8 cellular contexts compared by ENCODE assay signal in the genomic region with DNA sequence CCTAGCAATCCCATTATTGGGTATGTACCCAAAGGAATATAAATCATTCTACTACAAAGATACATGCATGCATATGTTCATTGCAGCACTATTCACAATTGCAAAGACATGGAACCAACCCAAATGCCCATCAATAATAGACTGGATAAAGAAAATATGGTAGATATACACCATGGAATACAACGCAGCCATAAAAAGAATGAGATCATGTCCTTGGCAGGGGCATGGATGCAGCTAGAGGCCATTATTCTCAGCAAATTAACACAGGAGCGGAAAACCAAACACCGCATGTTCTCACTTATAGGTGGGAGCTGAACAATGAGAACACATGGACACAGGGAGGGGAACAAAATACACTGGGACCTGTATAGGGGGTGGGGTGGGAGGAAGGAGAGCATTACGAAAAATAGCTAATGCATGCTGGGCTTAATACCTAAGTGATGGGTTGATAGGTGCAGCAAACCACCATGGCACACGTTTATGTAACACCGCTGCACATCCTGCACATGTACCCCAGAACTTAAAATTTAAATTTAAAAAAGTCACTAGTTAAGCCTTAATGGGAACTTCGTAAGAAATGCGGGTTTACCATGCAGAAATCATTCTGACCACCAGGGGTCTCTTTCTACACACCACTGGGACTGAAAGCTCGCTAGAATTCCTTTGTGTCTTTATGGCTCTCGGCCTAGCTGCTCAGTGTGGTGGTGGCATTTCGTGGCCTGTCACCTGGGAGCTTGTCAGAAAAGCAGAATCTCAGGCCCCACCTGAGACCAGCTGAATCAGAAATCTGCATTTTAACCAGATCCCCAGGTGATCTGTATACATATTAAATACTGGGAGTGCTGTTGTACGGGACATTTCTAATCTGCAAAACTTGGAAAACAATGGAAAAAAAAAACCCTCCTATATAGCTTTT. TPM values are rescaled to one million over a fixed set of nuclear protein-coding genes. Genes with fewer than 3 reads are reported as not detected.
DNase-seq lines count a peak whose midpoint lies in the region; ATAC-seq, FAIRE-seq and TF ChIP-seq lines count a peak whose summit lies in the region.
"Not testable (repeated sequence)": the region's sequence is repeated elsewhere in the genome, so short reads cannot be mapped to it uniquely, and the experiment has no call there.

No MANE protein-coding gene starts in this region.

- TF ChIP-seq EP300 in SK-N-SH (IDR thresholded peaks at IDR 0.05; ENCODE audit: borderline replicate concordance in 1 of 2, low read depth in 1 of 2, low read length in 1 of 2) = not testable (repeated sequence)

- not testable (repeated sequence) for H3K4me1 ChIP-seq in SK-N-SH (ENCODE audit: control insufficient read depth in 1 of 2, insufficient read depth in 2 of 2, low read depth in 1 of 2, low read length in 1 of 2)
- H3K4me1 ChIP-seq in osteoblast (ENCODE audit: insufficient read depth, low read length) = peaks cover 11% of the 10 kb centered on the region

- CTCF ChIA-PET in SK-N-SH (lab: Yijun Ruan, JAX) = interaction anchor here (0.6 to 7.6 kb wide), 70 partner anchors 8 to 1001 kb away, joined by 3 to 124 read pairs (median 4); a partner anchor contains a TSS

- peak; percentile 73 for FAIRE-seq in urothelium cell line (lab: Jason Lieb, UNC)

- H3K9me3 ChIP-seq in SK-N-SH; osteoblast (ENCODE audit: low read depth, low read length): not testable (repeated sequence)

- H3K36me3 ChIP-seq in SK-N-SH (replicated peaks in 1 of 2; ENCODE audit: control insufficient read depth in 1 of 2, insufficient read depth in 2 of 2, low read length in 1 of 2) (peaks cover 5 to 23% of the 10 kb centered on the region in 2 experiments), osteoblast (ENCODE audit: insufficient read depth, low read length) (peaks cover 17% of the 10 kb centered on the region)

- TF ChIP-seq CTCF in GM12872 (IDR thresholded peaks at IDR 0.05; ENCODE audit: insufficient read depth, low read depth, low read length) = peak; percentile 82
- peak; percentile 92 for TF ChIP-seq CTCF in SK-N-SH (IDR thresholded peaks at IDR 0.05)
- TF ChIP-seq CTCF in osteoblast (IDR thresholded peaks at IDR 0.05; ENCODE audit: extremely low read depth, low read depth, low read length) = peak; percentile 81

- peak; percentile 96 for TF ChIP-seq RAD21 in SK-N-SH (IDR thresholded peaks at IDR 0.05; ENCODE audit: low read length)

- POLR2A ChIA-PET in SK-N-SH (lab: Yijun Ruan, JAX) = not testable (repeated sequence)

- H3K9me2 ChIP-seq in SK-N-SH = not testable (repeated sequence)

- not testable (repeated sequence) for H2AFZ ChIP-seq in SK-N-SH (ENCODE audit: low read depth)
- peak overlapping the region; percentile 48 for H2AFZ ChIP-seq in osteoblast (ENCODE audit: low read length)

- H4K20me1 ChIP-seq in SK-N-SH (ENCODE audit: insufficient read depth); osteoblast (ENCODE audit: insufficient read depth, low read length): not testable (repeated sequence)

- peaks cover 48% of the 10 kb centered on the region for H3F3A ChIP-seq in SK-N-SH (replicated peaks; ENCODE audit: insufficient read depth)

- not testable (repeated sequence) for H3K27me3 ChIP-seq in SK-N-SH (ENCODE audit: insufficient read depth); osteoblast (ENCODE audit: insufficient read depth, low read length)

- 37% methylated on average over 12 of the region's 12 CpGs for WGBS in SK-N-SH (ENCODE audit: low lambda C conversion rate)

- not testable (repeated sequence) for H3K9ac ChIP-seq in SK-N-SH

- H3K4me3 ChIP-seq in SK-N-SH (ENCODE audit: low read depth in 2 of 2, low read length in 1 of 2); osteoblast (ENCODE audit: insufficient read depth, low read length): not testable (repeated sequence)

- DNase-seq in NCI-H1105 treated with DMSO at 0.1 percent for 48 hours (lab: John Stamatoyannopoulos, UW) = peak; percentile 58
- peak; percentile 56 for DNase-seq in SK-N-SH
- DNase-seq in activated naive CD4-positive, alpha-beta T cell (lab: John Stamatoyannopoulos, UW) = peak in 3 of 4 experiments; percentile 1 to 5 (median 2)
- DNase-seq in foreskin melanocyte = peak; percentile 64
- not testable (repeated sequence) for DNase-seq in osteoblast (ENCODE audit: insufficient read length, low spot score, missing footprints)
- DNase-seq in urothelium cell line (ENCODE audit: low spot score) = peak; percentile 54

- H3K4me2 ChIP-seq in SK-N-SH; osteoblast (ENCODE audit: insufficient read depth, low read length): not testable (repeated sequence)

- H3K79me2 ChIP-seq in SK-N-SH (ENCODE audit: insufficient read depth); osteoblast (ENCODE audit: insufficient read depth, low read length): not testable (repeated sequence)

- H3K27ac ChIP-seq in SK-N-SH (ENCODE audit: low read depth in 2 of 2, low read length in 1 of 2) = peak overlapping the region; percentile 30 to 67; a peak in 1 of 4 replicates
- not testable (repeated sequence) for H3K27ac ChIP-seq in osteoblast (ENCODE audit: low read depth, low read length)

- ATAC-seq in HG02623 (IDR thresholded peaks at IDR 0.05; ENCODE audit: unreplicated experiment) = peak; percentile 85

TF ChIP-seq in SK-N-SH, 30 proteins besides CTCF, POLR2A, EP300 and RAD21:
- TF ChIP-seq POLR2AphosphoS5 (IDR thresholded peaks at IDR 0.05; ENCODE audit: low read depth, low read length) (peak; percentile 21; the same call in 1 of the 2 replicates), CHD2 (IDR thresholded peaks at IDR 0.05; ENCODE audit: low read length, partially characterized antibody) (peak; percentile 54), SMC3 (IDR thresholded peaks at IDR 0.05; ENCODE audit: low read depth, low read length) (peak; percentile 93)
- TF ChIP-seq, protein P1, sequence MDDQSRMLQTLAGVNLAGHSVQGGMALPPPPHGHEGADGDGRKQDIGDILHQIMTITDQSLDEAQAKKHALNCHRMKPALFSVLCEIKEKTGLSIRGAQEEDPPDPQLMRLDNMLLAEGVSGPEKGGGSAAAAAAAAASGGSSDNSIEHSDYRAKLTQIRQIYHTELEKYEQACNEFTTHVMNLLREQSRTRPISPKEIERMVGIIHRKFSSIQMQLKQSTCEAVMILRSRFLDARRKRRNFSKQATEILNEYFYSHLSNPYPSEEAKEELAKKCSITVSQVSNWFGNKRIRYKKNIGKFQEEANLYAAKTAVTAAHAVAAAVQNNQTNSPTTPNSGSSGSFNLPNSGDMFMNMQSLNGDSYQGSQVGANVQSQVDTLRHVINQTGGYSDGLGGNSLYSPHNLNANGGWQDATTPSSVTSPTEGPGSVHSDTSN (IDR thresholded peaks at IDR 0.05) = peak; percentile 19

RNA-seq across cellular contexts. Expression of a gene that starts 9.5 kb away (rescaled TPM):
- polyA plus RNA-seq in SK-N-SH (2012; rRNA removed) = 41.7 and 72.8 TPM in 2 replicates
- 63.4 and 79.5 TPM in 2 replicates for polyA plus RNA-seq in SK-N-SH (2012; cell fraction: cytosol; rRNA removed)
- 48.7 and 81.7 TPM in 2 replicates for polyA plus RNA-seq in SK-N-SH (2012; cell fraction: nucleus; rRNA removed)
- 27.7 and 52.1 TPM in 2 replicates for total RNA-seq in osteoblast

RNA-seq across cellular contexts. Expression of a gene that starts 39.6 kb away (rescaled TPM):
- polyA plus RNA-seq in SK-N-SH (2012; rRNA removed) = 16.7 and 18.6 TPM in 2 replicates
- polyA plus RNA-seq in SK-N-SH (2012; cell fraction: cytosol; rRNA removed) = 18.9 and 21.0 TPM in 2 replicates
- polyA plus RNA-seq in SK-N-SH (2012; cell fraction: nucleus; rRNA removed) = 15.1 and 24.7 TPM in 2 replicates
- total RNA-seq in osteoblast = 43.1 and 47.1 TPM in 2 replicates

RNA-seq across cellular contexts. Expression of a gene that starts 53.6 kb away (rescaled TPM):
- 0.16 and 0.24 TPM in 2 replicates for polyA plus RNA-seq in SK-N-SH (2012; rRNA removed)
- 0.19 and 0.28 TPM in 2 replicates for polyA plus RNA-seq in SK-N-SH (2012; cell fraction: cytosol; rRNA removed)
- 0.10 and 0.15 TPM in 2 replicates for polyA plus RNA-seq in SK-N-SH (2012; cell fraction: nucleus; rRNA removed)
- 9.8 and 12.4 TPM in 2 replicates for total RNA-seq in osteoblast
